Comparison of ENCODE assay signal across 18 cellular contexts in genomic region chr7:51262796-51263519, GRCh38. TPM values are rescaled to one million over a fixed set of nuclear protein-coding genes. Genes with fewer than 3 reads are reported as not detected.
DNase-seq lines count a peak whose midpoint lies in the region; ATAC-seq, FAIRE-seq and TF ChIP-seq lines count a peak whose summit lies in the region.
"Had no signal": no experiment of that assay in that cellular context is flagged by ENCODE, and none has a peak within 500 bp of the region (broad histone marks: within the 10 kb centered on the region; RNA-seq: fewer than 3 reads in every experiment).

No MANE protein-coding gene starts in this region.

- H2AFZ ChIP-seq in HepG2 (ENCODE audit: low read length), result no peak overlapping the region

- TF ChIP-seq RAD21 in liver (IDR thresholded peaks at IDR 0.05) (no peak), HepG2 (CRISPR knock-in tag; IDR thresholded peaks at IDR 0.05) (no peak)

- TF ChIP-seq CTCF in liver (IDR thresholded peaks at IDR 0.05; ENCODE audit: low read depth, low read length, missing input control), result no peak
- no peak for TF ChIP-seq CTCF in HepG2 (CRISPR knock-in tag; IDR thresholded peaks at IDR 0.05)
- TF ChIP-seq CTCF in esophagus squamous epithelium (IDR thresholded peaks at IDR 0.05), result no peak
- TF ChIP-seq CTCF in pancreas (IDR thresholded peaks at IDR 0.05), result no peak
- no peak for TF ChIP-seq CTCF in RWPE1 (conservative IDR thresholded peaks at IDR 0.05; ENCODE audit: low read depth)

- no peaks in the 10 kb centered on the region for H3K27me3 ChIP-seq in liver (ENCODE audit: control insufficient read depth in 4 of 4, insufficient read depth in 4 of 4, low read length in 3 of 4)
- H3K27me3 ChIP-seq in HepG2 (ENCODE audit: control insufficient read depth in 1 of 2, insufficient read depth in 2 of 2, low read length in 2 of 2), result no peaks in the 10 kb centered on the region
- H3K27me3 ChIP-seq in esophagus squamous epithelium, result no peaks in the 10 kb centered on the region
- no peaks in the 10 kb centered on the region for H3K27me3 ChIP-seq in pancreas

- H3K9me3 Mint-ChIP-seq in stimulated activated naive B cell treated with anti-CD40 and anti-IgM and Interleukin-4, amounts not matched to agents 10 μg/mL and 1 μg/mL and 100 μg/mL, for 72 hours, result no peaks in the 10 kb centered on the region
- H3K9me3 Mint-ChIP-seq: activated B cell treated with CpG ODN at 0.5 μM for 24 hours; activated naive CD8-positive, alpha-beta T cell treated with anti-CD3 and anti-CD28 coated beads for 36 hours; T-helper 1 cell treated with Interleukin-12 subunit alpha and Interleukin-12 subunit beta and Interleukin-4 antibody, amounts not matched to agents 30 μg/mL and 1 μg/mL, for 36 hours had no signal

- H3K79me2 ChIP-seq in HepG2 (ENCODE audit: insufficient read depth, low read length), result peaks cover 14% of the 10 kb centered on the region

- H3K4me3 ChIP-seq in liver (ENCODE audit: low read depth in 1 of 3, low read length in 3 of 3) (no peak overlapping the region), HepG2 (replicated peaks in 1 of 3; ENCODE audit: insufficient read depth in 1 of 3, low read depth in 2 of 3, low read length in 3 of 3) (no peak overlapping the region), esophagus squamous epithelium (no peak overlapping the region), pancreas (no peak overlapping the region)

- ATAC-seq in HepG2 (no peak), pancreas (peak; percentile 8 to 23 (median 8)), GM18517 (IDR thresholded peaks at IDR 0.05; ENCODE audit: unreplicated experiment) (no peak)
- no peak for ATAC-seq in stimulated activated naive B cell treated with anti-CD40 and anti-IgM and Interleukin-4, amounts not matched to agents 10 μg/mL and 1 μg/mL and 100 μg/mL, for 72 hours (replicated peaks)

- H3K9me3 ChIP-seq in liver (ENCODE audit: control insufficient read depth in 4 of 4, low read length in 3 of 4) (no peaks in the 10 kb centered on the region), HepG2 (ENCODE audit: low read length) (no peaks in the 10 kb centered on the region), esophagus squamous epithelium (no peaks in the 10 kb centered on the region), pancreas (no peaks in the 10 kb centered on the region)

- H3K36me3 Mint-ChIP-seq in stimulated activated naive B cell treated with anti-CD40 and anti-IgM and Interleukin-4, amounts not matched to agents 10 μg/mL and 1 μg/mL and 100 μg/mL, for 72 hours, result no peaks in the 10 kb centered on the region
- H3K36me3 Mint-ChIP-seq: activated naive CD8-positive, alpha-beta T cell treated with anti-CD3 and anti-CD28 coated beads for 36 hours had no signal

- no peak for TF ChIP-seq POLR2A in HepG2 (IDR thresholded peaks at IDR 0.05; ENCODE audit: insufficient read depth in 1 of 2, low read depth in 2 of 2, low read length in 2 of 2)
- no peak for TF ChIP-seq POLR2A in esophagus squamous epithelium (IDR thresholded peaks at IDR 0.05)

- in situ Hi-C loops in HepG2 (cut with HindIII; ENCODE audit: extremely low pct_ligation_motif_present, low pct_unique_long_range_greater_than_20kb), result no loop called here

- WGBS in liver, result 92% methylated on average over 12 of the region's 12 CpGs
- 97% methylated on average over 12 of the region's 12 CpGs for WGBS in HepG2 (ENCODE audit: low lambda C conversion rate)
- WGBS in esophagus squamous epithelium, 2 donors, result 65 to 82% methylated on average over 2 to 8 of the region's 12 CpGs
- 61% methylated on average over 12 of the region's 12 CpGs for WGBS in pancreas, 2 donors

- H3K4me2 ChIP-seq in HepG2 (ENCODE audit: low read depth, low read length), result no peak overlapping the region

- CTCF ChIA-PET in HepG2 (lab: Yijun Ruan, JAX; ENCODE audit: low intra/inter-chr PET ratio, low total read pairs), result no interaction called here
- CTCF ChIA-PET in RWPE1 (lab: Yijun Ruan, JAX), result no interaction called here

- intact Hi-C loops in HepG2 (cut with micrococcal nuclease; ENCODE audit: unreplicated experiment), result no loop called here
- intact Hi-C loops in esophagus squamous epithelium (cut with DNase I), result no loop called here
- intact Hi-C loops in pancreas (cut with DNase I), result no loop called here

- H3K27ac ChIP-seq in liver (ENCODE audit: low read depth in 1 of 2, low read length in 2 of 2) (peak overlapping the region; percentile 72 to 82), HepG2 (ENCODE audit: extremely low read length, insufficient read depth, low read length) (no peak overlapping the region), esophagus squamous epithelium (peak overlapping the region; percentile 42 to 86 (median 82)), pancreas (peak overlapping the region; percentile 63 to 80 (median 76)), RWPE1 (no peak overlapping the region)

- DNase-seq in HepG2 (ENCODE audit: low spot score) (no peak), esophagus squamous epithelium (lab: John Stamatoyannopoulos, UW) (no peak), pancreas (peak in 1 of 6 donors; percentile 56), SW 1271 (lab: John Stamatoyannopoulos, UW) (no peak), RWPE1 (ENCODE audit: low spot score) (no peak)
- no peak for DNase-seq in stimulated activated naive B cell treated with anti-CD40 and anti-IgM and Interleukin-4, amounts not matched to agents 10 μg/mL and 1 μg/mL and 100 μg/mL, for 72 hours
- DNase-seq: activated B cell treated with CpG ODN at 0.5 μM for 24 hours; activated naive CD8-positive, alpha-beta T cell treated with anti-CD3 and anti-CD28 coated beads for 36 hours; DND-41; effector CD4-positive, alpha-beta T cell; NCI-H1694 treated with DMSO at 0.1 percent for 48 hours; NCI-H2227 treated with DMSO at 0.1 percent for 48 hours; occipital lobe; SHP77 had no signal

- TF ChIP-seq EP300 in HepG2 (IDR thresholded peaks at IDR 0.05; ENCODE audit: low read depth in 2 of 2, low read length in 2 of 2), result no peak
- no peak for TF ChIP-seq EP300 in HepG2 (CRISPR knock-in tag; IDR thresholded peaks at IDR 0.05; ENCODE audit: borderline replicate concordance)

- no peak overlapping the region for H3K4me3 Mint-ChIP-seq in stimulated activated naive B cell treated with anti-CD40 and anti-IgM and Interleukin-4, amounts not matched to agents 10 μg/mL and 1 μg/mL and 100 μg/mL, for 72 hours
- H3K4me3 Mint-ChIP-seq: activated B cell treated with CpG ODN at 0.5 μM for 24 hours; activated naive CD8-positive, alpha-beta T cell treated with anti-CD3 and anti-CD28 coated beads for 36 hours; T-helper 1 cell treated with Interleukin-12 subunit alpha and Interleukin-12 subunit beta and Interleukin-4 antibody, amounts not matched to agents 30 μg/mL and 1 μg/mL, for 36 hours had no signal

- H3K27ac Mint-ChIP-seq in stimulated activated naive B cell treated with anti-CD40 and anti-IgM and Interleukin-4, amounts not matched to agents 10 μg/mL and 1 μg/mL and 100 μg/mL, for 72 hours, result no peak overlapping the region
- H3K27ac Mint-ChIP-seq: activated B cell treated with CpG ODN at 0.5 μM for 24 hours; activated naive CD8-positive, alpha-beta T cell treated with anti-CD3 and anti-CD28 coated beads for 36 hours; T-helper 1 cell treated with Interleukin-12 subunit alpha and Interleukin-12 subunit beta and Interleukin-4 antibody, amounts not matched to agents 30 μg/mL and 1 μg/mL, for 36 hours had no signal

- peaks cover 12 to 44% (median 37%) of the 10 kb centered on the region in 4 donors for H3K4me1 ChIP-seq in liver (ENCODE audit: control insufficient read depth in 4 of 4, insufficient read depth in 4 of 4, low read length in 3 of 4)
- peaks cover 40% of the 10 kb centered on the region for H3K4me1 ChIP-seq in HepG2 (ENCODE audit: insufficient read depth, low read length)
- H3K4me1 ChIP-seq in esophagus squamous epithelium, result peaks cover 7 to 51% (median 9%) of the 10 kb centered on the region in 3 donors
- peaks cover 53 to 59% (median 53%) of the 10 kb centered on the region in 3 donors for H3K4me1 ChIP-seq in pancreas

- no peak for FAIRE-seq in HepG2 (lab: Jason Lieb, UNC)
- FAIRE-seq in pancreas (lab: Jason Lieb, UNC), result no peak
- FAIRE-seq: GM18507 had no signal

- H3K4me1 Mint-ChIP-seq in stimulated activated naive B cell treated with anti-CD40 and anti-IgM and Interleukin-4, amounts not matched to agents 10 μg/mL and 1 μg/mL and 100 μg/mL, for 72 hours, result no peaks in the 10 kb centered on the region
- H3K4me1 Mint-ChIP-seq: activated B cell treated with CpG ODN at 0.5 μM for 24 hours; activated naive CD8-positive, alpha-beta T cell treated with anti-CD3 and anti-CD28 coated beads for 36 hours had no signal

- H3K27me3 Mint-ChIP-seq in stimulated activated naive B cell treated with anti-CD40 and anti-IgM and Interleukin-4, amounts not matched to agents 10 μg/mL and 1 μg/mL and 100 μg/mL, for 72 hours, result no peaks in the 10 kb centered on the region

- no peaks in the 10 kb centered on the region for H4K20me1 ChIP-seq in HepG2 (ENCODE audit: insufficient read depth, low read length)

- BruUV-seq in HepG2 (replicated peaks; lab: Mats Ljungman, UMichigan), result no TSS peak

- H3K36me3 ChIP-seq in liver (ENCODE audit: control insufficient read depth in 4 of 4, insufficient read depth in 3 of 4, low read depth in 1 of 4, low read length in 3 of 4) (no peaks in the 10 kb centered on the region), HepG2 (replicated peaks in 1 of 2; ENCODE audit: control insufficient read depth in 1 of 2, insufficient read depth in 2 of 2, low read length in 2 of 2) (no peaks in the 10 kb centered on the region), esophagus squamous epithelium (no peaks in the 10 kb centered on the region), pancreas (no peaks in the 10 kb centered on the region)

- H3K9ac ChIP-seq in liver (ENCODE audit: low read depth in 1 of 2, low read length in 2 of 2) (peak overlapping the region in 1 of 2 donors; percentile 7), HepG2 (ENCODE audit: insufficient read depth, low read depth, low read length) (no peak overlapping the region)

- POLR2A ChIA-PET in HepG2 (lab: Yijun Ruan, JAX), result interaction anchor here (1.2 kb wide), 1 partner anchor 52 kb away, joined by 3 read pairs; no protein-coding TSS in a partner anchor
- POLR2A ChIA-PET in RWPE1 (lab: Yijun Ruan, JAX; ENCODE audit: low non-redundant PET), result no interaction called here

RNA-seq across cellular contexts. Expression of gene COBL, which starts 53.7 kb away (rescaled TPM):
- 10 to 100 TPM in 1 of 2 donors, 1 to 10 TPM in 1; 5.8 to 18.7 TPM for total RNA-seq in liver
- polyA plus RNA-seq in liver, result 10 to 100 TPM in 1 of 2 donors, 1 to 10 TPM in 1; 8.6 to 12.8 TPM
- 3.8 and 4.4 TPM in 2 replicates for total RNA-seq in HepG2 (2016; rRNA removed; fragmentation: Illumina TruSeq; extraction: Trizol)
- total RNA-seq in HepG2 (2016; cell fraction: cytosol; rRNA removed; fragmentation: Illumina TruSeq; extraction: Trizol; ENCODE audit: low read depth), result 1.7 and 3.4 TPM in 2 replicates
- total RNA-seq in HepG2 (2016; cell fraction: insoluble cytoplasmic fraction; rRNA removed; fragmentation: Illumina TruSeq; extraction: Trizol), result 2.9 and 3.7 TPM in 2 replicates
- total RNA-seq in HepG2 (2016; cell fraction: membrane; rRNA removed; fragmentation: Illumina TruSeq; extraction: Trizol), result 3.3 TPM in 2 replicates
- 7.8 and 8.5 TPM in 2 replicates for total RNA-seq in HepG2 (2016; cell fraction: nucleus; rRNA removed; fragmentation: Illumina TruSeq; extraction: Trizol)
- 4.9 and 8.4 TPM in 2 replicates for polyA plus RNA-seq in HepG2 (2011; rRNA removed)
- polyA plus RNA-seq in HepG2 (2011; cell fraction: cytosol; rRNA removed), result 3.8 and 4.6 TPM in 2 replicates
- polyA plus RNA-seq in HepG2 (2011; cell fraction: nucleus; rRNA removed), result 5.7 and 7.9 TPM in 2 replicates
- 13.2 and 13.3 TPM in 2 replicates for polyA plus RNA-seq in HepG2 (2012)
- polyA plus RNA-seq in HepG2 (2016; cell fraction: cytosol; fragmentation: Illumina TruSeq; extraction: Trizol; ENCODE audit: low read depth), result 0.85 and 0.88 TPM in 2 replicates
- polyA plus RNA-seq in HepG2 (2016; cell fraction: insoluble cytoplasmic fraction; fragmentation: Illumina TruSeq; extraction: Trizol; ENCODE audit: low read depth), result 4.3 and 5.9 TPM in 2 replicates
- 1.7 and 2.0 TPM in 2 replicates for polyA plus RNA-seq in HepG2 (2016; cell fraction: membrane; fragmentation: Illumina TruSeq; extraction: Trizol; ENCODE audit: low read depth)
- 7.6 and 8.4 TPM in 2 replicates for polyA plus RNA-seq in HepG2 (2016; cell fraction: nucleus; fragmentation: Illumina TruSeq; extraction: Trizol; ENCODE audit: insufficient read depth, low read depth)
- polyA minus RNA-seq in HepG2 (2011; rRNA and poly(A)+ RNA removed; ENCODE audit: low replicate concordance), result 15.4 and 59.2 TPM in 2 replicates
- polyA minus RNA-seq in HepG2 (2011; cell fraction: cytosol; rRNA and poly(A)+ RNA removed), result 5.0 and 7.4 TPM in 2 replicates
- 17.9 and 22.8 TPM in 2 replicates for polyA minus RNA-seq in HepG2 (2011; cell fraction: nucleus; rRNA and poly(A)+ RNA removed)
- total RNA-seq in esophagus squamous epithelium, result 10 to 100 TPM in 1 of 4 donors, 1 to 10 TPM in 3; 5.9 to 21.3 (median 7.8) TPM
- total RNA-seq in pancreas, result 10 to 100 TPM; 15.0 to 32.0 (median 18.0) TPM
- polyA plus RNA-seq in pancreas, result 10 to 100 TPM in 1 of 2 donors, 1 to 10 TPM in 1; 7.4 to 12.6 TPM
- total RNA-seq: activated B cell treated with CpG ODN at 0.5 μM for 24 hours; activated naive CD8-positive, alpha-beta T cell treated with anti-CD3 and anti-CD28 coated beads for 36 hours had no signal

Comparison
In these comparisons a context has a peak if more than half of its experiments do, and no peak if none do; other contexts are left out.
1. H3K27ac ChIP-seq: peak in liver (2 of 2), esophagus squamous epithelium (4 of 4) and pancreas (4 of 4); none in HepG2 (single experiment) and RWPE1 (single experiment).
2. ATAC-seq: peak in pancreas (4 of 4); none in HepG2 (single experiment), stimulated activated naive B cell treated with anti-CD40 and anti-IgM and Interleukin-4, amounts not matched to agents 10 μg/mL and 1 μg/mL and 100 μg/mL, for 72 hours (0 of 2) and GM18517 (single experiment).